11 cellular contexts compared by ENCODE assay signal in the genomic region with DNA sequence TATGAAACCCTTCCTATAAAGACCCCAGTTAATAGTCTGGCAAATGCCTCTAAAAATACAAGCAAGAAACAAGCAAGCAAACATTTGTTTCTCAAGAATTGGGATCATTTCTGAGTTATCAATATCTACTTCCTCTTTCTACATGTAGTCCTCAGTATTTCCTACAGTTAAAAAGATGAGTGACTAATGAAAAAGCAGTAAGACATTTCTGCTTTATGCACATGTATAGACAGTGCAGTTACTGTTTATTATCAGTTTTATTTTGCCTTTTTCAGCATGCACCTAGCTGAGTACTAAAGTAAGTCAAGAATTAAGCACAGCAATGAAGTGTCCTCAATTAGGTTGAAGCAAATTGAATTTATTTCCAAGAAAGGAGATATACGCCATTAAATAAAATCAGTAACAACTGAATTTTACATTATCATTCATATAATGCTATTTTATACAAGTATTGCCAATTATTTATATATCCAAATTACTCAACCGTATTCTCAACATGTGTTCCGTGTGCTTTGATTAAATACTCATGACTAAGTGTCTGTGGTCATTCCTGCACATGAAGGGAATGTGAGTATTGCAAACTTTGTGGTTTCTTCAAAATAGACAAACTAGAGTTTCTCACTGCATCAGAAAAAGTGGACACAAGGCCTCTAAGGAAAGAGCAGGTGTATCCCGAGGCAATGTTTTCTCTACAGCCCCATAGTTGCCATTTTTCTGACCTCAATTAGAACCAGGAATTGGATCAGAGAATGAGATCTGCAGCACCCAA.
DNase-seq lines count a peak whose midpoint lies in the region; ATAC-seq and TF ChIP-seq lines count a peak whose summit lies in the region.
"Had no signal": no experiment of that assay in that cellular context is flagged by ENCODE, and none has a peak within 500 bp of the region (broad histone marks: within the 10 kb centered on the region; RNA-seq: fewer than 3 reads in every experiment).

No MANE protein-coding gene starts in this region.

- POLR2A ChIA-PET in AG04450 (lab: Yijun Ruan, JAX): interaction anchor here (0.6 kb wide), 1 partner anchor 160 kb away, joined by 3 read pairs; no protein-coding TSS in a partner anchor
- POLR2A ChIA-PET in activated CD8-positive, alpha-beta T cell treated with anti-CD3 and anti-CD28 coated beads, Interleukin-2, amount 10 ng/mL, durations not matched to agents 7 days and 5 days (lab: Charles Lee): no interaction called here

- H3K27ac Mint-ChIP-seq in activated CD8-positive, alpha-beta T cell treated with anti-CD3 and anti-CD28 coated beads, Interleukin-2, amount 10 ng/mL, durations not matched to agents 7 days and 5 days: no peak overlapping the region

- no peaks in the 10 kb centered on the region for H3K9me3 ChIP-seq in AG04450 (ENCODE audit: control insufficient read depth, insufficient read depth, low read length)
- H3K9me3 ChIP-seq: BLaER1 treated with 17β-estradiol and CSF1 and Interleukin-3, amounts not matched to agents 10 nM and 100 nM had no signal

- TF ChIP-seq CTCF in AG04450 (IDR thresholded peaks at IDR 0.05; ENCODE audit: low read depth, low read length) (no peak), cardiac fibroblast (IDR thresholded peaks at IDR 0.05; ENCODE audit: low read depth, low read length) (no peak)

- no peaks in the 10 kb centered on the region for H3K27me3 Mint-ChIP-seq in activated CD8-positive, alpha-beta T cell treated with anti-CD3 and anti-CD28 coated beads, Interleukin-2, amount 10 ng/mL, durations not matched to agents 7 days and 5 days (ENCODE audit: low read depth)

- H3K27ac ChIP-seq in AG04450 (ENCODE audit: low read depth, low read length): no peak overlapping the region

- peak; percentile 90 for DNase-seq in AG04450 (ENCODE audit: low read depth, low spot score)
- peak; percentile 83 for DNase-seq in MV-4-11 (lab: John Stamatoyannopoulos, UW)
- DNase-seq in cardiac fibroblast (ENCODE audit: low read depth in 2 of 2): peak; percentile 68 to 88
- no peak for DNase-seq in activated CD8-positive, alpha-beta T cell treated with anti-CD3 and anti-CD28 coated beads, Interleukin-2, amount 10 ng/mL, durations not matched to agents 7 days and 5 days
- no peak for DNase-seq in stimulated activated naive CD8-positive, alpha-beta T cell treated with anti-CD3 and anti-CD28 coated beads, Interleukin-15, Interleukin-2, amounts not matched to agents 100 U/mL and 50 U/mL, for 24 hours
- DNase-seq: anterior cingulate cortex, kidney had no signal

- no peaks in the 10 kb centered on the region for H3K27me3 ChIP-seq in AG04450 (ENCODE audit: control insufficient read depth, insufficient read depth, low read length)
- H3K27me3 ChIP-seq: BLaER1 treated with 17β-estradiol and CSF1 and Interleukin-3, amounts not matched to agents 10 nM and 100 nM had no signal

- no peak overlapping the region for H3K4me3 Mint-ChIP-seq in activated CD8-positive, alpha-beta T cell treated with anti-CD3 and anti-CD28 coated beads, Interleukin-2, amount 10 ng/mL, durations not matched to agents 7 days and 5 days

- H3K4me3 ChIP-seq in AG04450 (ENCODE audit: low read depth, low read length) (no peak overlapping the region), cardiac fibroblast (replicated peaks in 1 of 2; ENCODE audit: low read depth in 2 of 2, low read length in 2 of 2) (no peak overlapping the region)
- H3K4me3 ChIP-seq: BLaER1 treated with 17β-estradiol and CSF1 and Interleukin-3, amounts not matched to agents 10 nM and 100 nM had no signal

- no peaks in the 10 kb centered on the region for H3K9me3 Mint-ChIP-seq in activated CD8-positive, alpha-beta T cell treated with anti-CD3 and anti-CD28 coated beads, Interleukin-2, amount 10 ng/mL, durations not matched to agents 7 days and 5 days (ENCODE audit: insufficient read depth)

- no peaks in the 10 kb centered on the region for H3K36me3 Mint-ChIP-seq in activated CD8-positive, alpha-beta T cell treated with anti-CD3 and anti-CD28 coated beads, Interleukin-2, amount 10 ng/mL, durations not matched to agents 7 days and 5 days (ENCODE audit: low read depth)

- ATAC-seq in GM21576 (IDR thresholded peaks at IDR 0.05; ENCODE audit: unreplicated experiment) (peak; percentile 89), HG02763 (IDR thresholded peaks at IDR 0.05; ENCODE audit: unreplicated experiment) (no peak), HG02588 (IDR thresholded peaks at IDR 0.05; ENCODE audit: unreplicated experiment) (no peak)
- no peak for ATAC-seq in activated CD8-positive, alpha-beta T cell treated with anti-CD3 and anti-CD28 coated beads, Interleukin-2, amount 10 ng/mL, durations not matched to agents 7 days and 5 days
- no peak for ATAC-seq in stimulated activated naive CD8-positive, alpha-beta T cell treated with anti-CD3 and anti-CD28 coated beads, Interleukin-15, Interleukin-2, amounts not matched to agents 100 U/mL and 50 U/mL, for 24 hours

- CTCF ChIA-PET in AG04450 (lab: Charles Lee): no interaction called here
- CTCF ChIA-PET in activated CD8-positive, alpha-beta T cell treated with anti-CD3 and anti-CD28 coated beads, Interleukin-2, amount 10 ng/mL, durations not matched to agents 7 days and 5 days (lab: Charles Lee): no interaction called here

- H3K4me1 Mint-ChIP-seq in activated CD8-positive, alpha-beta T cell treated with anti-CD3 and anti-CD28 coated beads, Interleukin-2, amount 10 ng/mL, durations not matched to agents 7 days and 5 days (ENCODE audit: low read depth): no peaks in the 10 kb centered on the region

Comparison
In these comparisons a context has a peak if more than half of its experiments do, and no peak if none do; other contexts are left out.
1. DNase-seq: peak in AG04450 (single experiment), MV-4-11 (single experiment) and cardiac fibroblast (2 of 2); none in activated CD8-positive, alpha-beta T cell treated with anti-CD3 and anti-CD28 coated beads, Interleukin-2, amount 10 ng/mL, durations not matched to agents 7 days and 5 days (single experiment) and stimulated activated naive CD8-positive, alpha-beta T cell treated with anti-CD3 and anti-CD28 coated beads, Interleukin-15, Interleukin-2, amounts not matched to agents 100 U/mL and 50 U/mL, for 24 hours (single experiment).